In the genomic region with DNA sequence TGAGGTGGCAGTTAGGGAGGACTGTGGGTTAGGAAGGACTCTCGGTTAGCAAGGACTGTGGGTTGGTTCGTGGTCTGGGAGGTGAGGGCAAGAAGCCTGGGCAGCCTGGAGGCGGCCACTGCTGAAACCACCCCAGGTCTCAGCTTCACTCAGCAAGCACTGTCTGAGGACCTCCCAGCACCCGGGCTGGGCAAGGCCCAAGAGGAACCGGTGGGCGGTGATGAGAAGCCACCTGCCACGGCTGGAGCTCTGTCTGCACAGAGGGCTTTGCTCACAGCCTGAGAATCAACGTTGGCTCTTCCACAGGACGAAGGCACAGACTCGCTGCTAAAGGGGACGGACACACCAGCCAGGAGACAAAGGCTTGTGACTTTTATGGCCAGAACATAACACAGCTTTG, we compare ENCODE assay signal across 25 cellular contexts.
A peak's percentile ranks its signal among the peaks of the same experiment; 100 is the strongest.
DNase-seq lines count a peak whose midpoint lies in the region; ATAC-seq and TF ChIP-seq lines count a peak whose summit lies in the region.
"Had no signal": no experiment of that assay in that cellular context is flagged by ENCODE, and none has a peak within 500 bp of the region (broad histone marks: within the 10 kb centered on the region; RNA-seq: fewer than 3 reads in every experiment).

No MANE protein-coding gene starts in this region.

- DNase-seq in activated CD4-positive, alpha-beta memory T cell treated with anti-CD3 and anti-CD28 coated beads for 36 hours = no peak
- no peak for DNase-seq in activated CD4-positive, alpha-beta memory T cell treated with anti-CD3 and anti-CD28 coated beads, Interleukin-2, amount 10 ng/mL, durations not matched to agents 7 days and 5 days
- DNase-seq in stimulated activated effector memory CD8-positive, alpha-beta T cell treated with anti-CD3 and anti-CD28 coated beads, Interleukin-12 subunit alpha, Interleukin-12 subunit beta, amount 100 ng/mL, for 72 hours (ENCODE audit: low spot score in 2 of 2) = no peak
- DNase-seq in DMS53 treated with DMSO at 0.1 percent for 48 hours (lab: John Stamatoyannopoulos, UW; ENCODE audit: unreplicated experiment) = no peak
- DNase-seq in activated T-cell treated with anti-CD3 and anti-CD28 coated beads, Interleukin-2, amount 50 U/mL, for 1 hour = no peak
- DNase-seq: 8988T; ACHN; AML-193; BE2C; Calu3; CD4-positive, alpha-beta T cell; CD8-positive, alpha-beta memory T cell; DMS153; DMS79; EL; GDM1; GOT3; HFFc6 had no signal

- intact Hi-C loops in activated CD4-positive, alpha-beta memory T cell treated with anti-CD3 and anti-CD28 coated beads for 36 hours (cut with micrococcal nuclease) = no loop called here

- CTCF ChIA-PET in activated CD4-positive, alpha-beta memory T cell treated with anti-CD3 and anti-CD28 coated beads for 36 hours (lab: Charles Lee) = no interaction called here
- CTCF ChIA-PET in activated CD4-positive, alpha-beta memory T cell treated with anti-CD3 and anti-CD28 coated beads, Interleukin-2, amount 10 ng/mL, durations not matched to agents 7 days and 5 days (lab: Charles Lee) = no interaction called here

- ATAC-seq in stimulated activated effector memory CD8-positive, alpha-beta T cell treated with anti-CD3 and anti-CD28 coated beads, Interleukin-12 subunit alpha, Interleukin-12 subunit beta, amount 100 ng/mL, for 72 hours = peak; percentile 48
- no peak for ATAC-seq in GM21723 (IDR thresholded peaks at IDR 0.05; ENCODE audit: unreplicated experiment)
- ATAC-seq: A549 had no signal

- H3K4me3 Mint-ChIP-seq in activated CD4-positive, alpha-beta memory T cell treated with anti-CD3 and anti-CD28 coated beads for 36 hours = no peak overlapping the region
- no peak overlapping the region for H3K4me3 Mint-ChIP-seq in activated CD4-positive, alpha-beta memory T cell treated with anti-CD3 and anti-CD28 coated beads, Interleukin-2, amount 10 ng/mL, durations not matched to agents 7 days and 5 days
- H3K4me3 Mint-ChIP-seq in stimulated activated effector memory CD8-positive, alpha-beta T cell treated with anti-CD3 and anti-CD28 coated beads, Interleukin-12 subunit alpha, Interleukin-12 subunit beta, amount 100 ng/mL, for 72 hours = no peak overlapping the region
- H3K4me3 Mint-ChIP-seq: CD14-positive monocyte; CD4-positive, alpha-beta T cell; CD8-positive, alpha-beta memory T cell; HFFc6 had no signal

- H3K27me3 Mint-ChIP-seq in activated CD4-positive, alpha-beta memory T cell treated with anti-CD3 and anti-CD28 coated beads for 36 hours = peaks cover 5% of the 10 kb centered on the region
- H3K27me3 Mint-ChIP-seq in activated CD4-positive, alpha-beta memory T cell treated with anti-CD3 and anti-CD28 coated beads, Interleukin-2, amount 10 ng/mL, durations not matched to agents 7 days and 5 days = peaks cover 2% of the 10 kb centered on the region
- H3K27me3 Mint-ChIP-seq: CD8-positive, alpha-beta memory T cell had no signal

- no peak overlapping the region for H3K9ac ChIP-seq in KMS-11
- H3K9ac ChIP-seq: BLaER1 treated with 17β-estradiol and CSF1 and Interleukin-3, amounts not matched to agents 10 nM and 100 nM had no signal

- 0 out of 2 replicates have a peak overlapping the region, but pooled peaks have one; percentile 17 for H3K4me2 ChIP-seq in KMS-11
- H3K4me2 ChIP-seq: A549 had no signal

- H3K27ac ChIP-seq in KMS-11 (no peak overlapping the region; the same call in 1 of the 2 replicates), VCaP (0 out of 2 replicates have a peak overlapping the region, but pooled peaks have one; percentile 5)
- H3K27ac ChIP-seq: A549; BLaER1 treated with 17β-estradiol and CSF1 and Interleukin-3, amounts not matched to agents 10 nM and 100 nM had no signal

- H3K4me1 Mint-ChIP-seq in activated CD4-positive, alpha-beta memory T cell treated with anti-CD3 and anti-CD28 coated beads for 36 hours (ENCODE audit: low read depth) = no peaks in the 10 kb centered on the region
- no peaks in the 10 kb centered on the region for H3K4me1 Mint-ChIP-seq in activated CD4-positive, alpha-beta memory T cell treated with anti-CD3 and anti-CD28 coated beads, Interleukin-2, amount 10 ng/mL, durations not matched to agents 7 days and 5 days
- no peaks in the 10 kb centered on the region for H3K4me1 Mint-ChIP-seq in stimulated activated effector memory CD8-positive, alpha-beta T cell treated with anti-CD3 and anti-CD28 coated beads, Interleukin-12 subunit alpha, Interleukin-12 subunit beta, amount 100 ng/mL, for 72 hours
- H3K4me1 Mint-ChIP-seq: CD14-positive monocyte; CD8-positive, alpha-beta memory T cell had no signal

- H3K4me1 ChIP-seq in KMS-11 (ENCODE audit: low read depth, poor library complexity, severe bottlenecking) = peaks cover 57% of the 10 kb centered on the region
- H3K4me1 ChIP-seq: HAP-1 had no signal

- peak overlapping the region; percentile 8 for H3K27ac Mint-ChIP-seq in activated CD4-positive, alpha-beta memory T cell treated with anti-CD3 and anti-CD28 coated beads for 36 hours
- no peak overlapping the region for H3K27ac Mint-ChIP-seq in activated CD4-positive, alpha-beta memory T cell treated with anti-CD3 and anti-CD28 coated beads, Interleukin-2, amount 10 ng/mL, durations not matched to agents 7 days and 5 days
- H3K27ac Mint-ChIP-seq in stimulated activated effector memory CD8-positive, alpha-beta T cell treated with anti-CD3 and anti-CD28 coated beads, Interleukin-12 subunit alpha, Interleukin-12 subunit beta, amount 100 ng/mL, for 72 hours = no peak overlapping the region
- H3K27ac Mint-ChIP-seq: CD4-positive, alpha-beta T cell; HFFc6 had no signal

- H3K36me3 Mint-ChIP-seq in activated CD4-positive, alpha-beta memory T cell treated with anti-CD3 and anti-CD28 coated beads for 36 hours = no peaks in the 10 kb centered on the region
- H3K36me3 Mint-ChIP-seq in activated CD4-positive, alpha-beta memory T cell treated with anti-CD3 and anti-CD28 coated beads, Interleukin-2, amount 10 ng/mL, durations not matched to agents 7 days and 5 days (ENCODE audit: low read depth) = peaks cover 2% of the 10 kb centered on the region
- H3K36me3 Mint-ChIP-seq in stimulated activated effector memory CD8-positive, alpha-beta T cell treated with anti-CD3 and anti-CD28 coated beads, Interleukin-12 subunit alpha, Interleukin-12 subunit beta, amount 100 ng/mL, for 72 hours = no peaks in the 10 kb centered on the region
- H3K36me3 Mint-ChIP-seq: CD14-positive monocyte; CD8-positive, alpha-beta memory T cell had no signal

- H4K20me1 ChIP-seq in KMS-11 (ENCODE audit: insufficient read depth) = no peaks in the 10 kb centered on the region
- H4K20me1 ChIP-seq: BLaER1 treated with 17β-estradiol and CSF1 and Interleukin-3, amounts not matched to agents 10 nM and 100 nM had no signal

- TF ChIP-seq CTCF in KMS-11 (conservative IDR thresholded peaks at IDR 0.05; ENCODE audit: low read depth, low read length) = no peak
- no peak for TF ChIP-seq CTCF in VCaP (conservative IDR thresholded peaks at IDR 0.05)

- no peaks in the 10 kb centered on the region for H3K79me2 ChIP-seq in KMS-11 (ENCODE audit: insufficient read depth, low read depth)

- no peak overlapping the region for H3K4me3 ChIP-seq in KMS-11 (IDR thresholded peaks at IDR 0.05; ENCODE audit: insufficient read depth, low read depth, low read length)
- H3K4me3 ChIP-seq: A549; BLaER1 treated with 17β-estradiol and CSF1 and Interleukin-3, amounts not matched to agents 10 nM and 100 nM; HAP-1 had no signal

- POLR2A ChIA-PET in activated CD4-positive, alpha-beta memory T cell treated with anti-CD3 and anti-CD28 coated beads for 36 hours (lab: Charles Lee) = no interaction called here
- POLR2A ChIA-PET in activated CD4-positive, alpha-beta memory T cell treated with anti-CD3 and anti-CD28 coated beads, Interleukin-2, amount 10 ng/mL, durations not matched to agents 7 days and 5 days (lab: Charles Lee) = no interaction called here

- H2AFZ ChIP-seq in KMS-11 (ENCODE audit: low read depth) = no peak overlapping the region

- peaks cover 8% of the 10 kb centered on the region for H3K9me3 Mint-ChIP-seq in activated CD4-positive, alpha-beta memory T cell treated with anti-CD3 and anti-CD28 coated beads for 36 hours
- peaks cover 7% of the 10 kb centered on the region for H3K9me3 Mint-ChIP-seq in activated CD4-positive, alpha-beta memory T cell treated with anti-CD3 and anti-CD28 coated beads, Interleukin-2, amount 10 ng/mL, durations not matched to agents 7 days and 5 days
- peaks cover 4% of the 10 kb centered on the region for H3K9me3 Mint-ChIP-seq in stimulated activated effector memory CD8-positive, alpha-beta T cell treated with anti-CD3 and anti-CD28 coated beads, Interleukin-12 subunit alpha, Interleukin-12 subunit beta, amount 100 ng/mL, for 72 hours
- H3K9me3 Mint-ChIP-seq: CD4-positive, alpha-beta T cell had no signal

- no peaks in the 10 kb centered on the region for H3K27me3 ChIP-seq in KMS-11 (ENCODE audit: insufficient read depth, low read depth)
- H3K27me3 ChIP-seq: BE2C had no signal

- H3K36me3 ChIP-seq in KMS-11 (ENCODE audit: insufficient read depth) = no peaks in the 10 kb centered on the region
- H3K36me3 ChIP-seq: BE2C; BLaER1 treated with 17β-estradiol and CSF1 and Interleukin-3, amounts not matched to agents 10 nM and 100 nM; HAP-1 had no signal
